In genomic region chr3:128342701-128343180, GRCh38 we compare ENCODE assay signal across 28 cellular contexts.
"Had no signal": no experiment of that assay in that cellular context is flagged by ENCODE, and none has a peak within 500 bp of the region (broad histone marks: within the 10 kb centered on the region; RNA-seq: fewer than 3 reads in every experiment).

No MANE protein-coding gene starts in this region.

- H3K4me1 Mint-ChIP-seq: activated CD4-positive, alpha-beta memory T cell treated with anti-CD3 and anti-CD28 coated beads, Interleukin-2, amount 10 ng/mL, durations not matched to agents 7 days and 5 days; activated CD4-positive, alpha-beta T cell treated with anti-CD3 and anti-CD28 coated beads, Interleukin-2, amount 10 ng/mL, durations not matched to agents 24 days and 14 days; activated naive CD8-positive, alpha-beta T cell treated with anti-CD3 and anti-CD28 coated beads, Interleukin-2, amount 50 U/mL, for 24 hours had no signal

- H3K4me3 ChIP-seq: breast epithelium, esophagus squamous epithelium, heart right ventricle, skin epidermis, stomach, thyroid gland, upper lobe of right lung had no signal

- ATAC-seq: naive thymus-derived CD4-positive, alpha-beta T cell; stimulated activated naive B cell treated with anti-CD40 and anti-IgM and Interleukin-4, amounts not matched to agents 10 μg/mL and 1 μg/mL and 100 μg/mL, for 72 hours had no signal

- H3K27me3 ChIP-seq: breast epithelium, esophagus squamous epithelium, heart right ventricle, stomach, thyroid gland, upper lobe of right lung had no signal

- H2AFZ ChIP-seq: parathyroid adenoma had no signal

- DNase-seq: activated CD4-positive, alpha-beta memory T cell treated with anti-CD3 and anti-CD28 coated beads, Interleukin-2, amount 10 ng/mL, durations not matched to agents 7 days and 5 days; activated CD4-positive, alpha-beta T cell treated with anti-CD3 and anti-CD28 coated beads, Interleukin-2, amount 10 ng/mL, durations not matched to agents 24 days and 14 days; activated CD4-positive, CD25-positive, alpha-beta regulatory T cell treated with anti-CD3 and anti-CD28 coated beads, Interleukin-2, amount 50 U/mL, for 72 hours; activated CD8-positive, alpha-beta memory T cell treated with anti-CD3 and anti-CD28 coated beads, Interleukin-2, amount 50 U/mL, for 48 hours; activated naive CD8-positive, alpha-beta T cell treated with anti-CD3 and anti-CD28 coated beads, Interleukin-2, amount 50 U/mL, for 24 hours; activated T-cell treated with anti-CD3 and anti-CD28 coated beads, Interleukin-2, amount 50 U/mL, for 48 hours; amygdala; central memory CD4-positive, alpha-beta T cell; effector CD4-positive, alpha-beta T cell; esophagus squamous epithelium; foreskin melanocyte; heart right ventricle; left ventricle myocardium superior; midbrain; naive thymus-derived CD4-positive, alpha-beta T cell; occipital lobe; right cardiac atrium; stimulated activated CD4-positive, alpha-beta T cell treated with anti-CD3 and anti-CD28 coated beads, Interleukin-4, amount 100 ng/mL, for 24 hours; stimulated activated naive B cell treated with anti-CD40 and anti-IgM and Interleukin-4, amounts not matched to agents 10 μg/mL and 1 μg/mL and 100 μg/mL, for 72 hours; stomach; T-helper 9 cell; thyroid gland; upper lobe of right lung had no signal

- H3K9me3 ChIP-seq: breast epithelium, esophagus squamous epithelium, heart right ventricle, stomach, thyroid gland, upper lobe of right lung had no signal

- H3K4me1 ChIP-seq: breast epithelium, thyroid gland, upper lobe of right lung had no signal

- H3K9ac ChIP-seq: parathyroid adenoma had no signal

- H3K27me3 Mint-ChIP-seq: activated CD4-positive, alpha-beta memory T cell treated with anti-CD3 and anti-CD28 coated beads, Interleukin-2, amount 10 ng/mL, durations not matched to agents 7 days and 5 days; activated CD4-positive, alpha-beta T cell treated with anti-CD3 and anti-CD28 coated beads, Interleukin-2, amount 10 ng/mL, durations not matched to agents 24 days and 14 days; activated naive CD4-positive, alpha-beta T cell treated with anti-CD3 and anti-CD28 coated beads, Interleukin-2, amount 50 U/mL, for 24 hours; activated naive CD8-positive, alpha-beta T cell treated with anti-CD3 and anti-CD28 coated beads, Interleukin-2, amount 50 U/mL, for 24 hours; naive thymus-derived CD4-positive, alpha-beta T cell; stimulated activated naive B cell treated with anti-CD40 and anti-IgM and Interleukin-4, amounts not matched to agents 10 μg/mL and 1 μg/mL and 100 μg/mL, for 72 hours had no signal

- H3K4me3 Mint-ChIP-seq: activated CD4-positive, alpha-beta memory T cell treated with anti-CD3 and anti-CD28 coated beads, Interleukin-2, amount 10 ng/mL, durations not matched to agents 7 days and 5 days; activated CD4-positive, alpha-beta T cell treated with anti-CD3 and anti-CD28 coated beads, Interleukin-2, amount 10 ng/mL, durations not matched to agents 24 days and 14 days; activated naive CD4-positive, alpha-beta T cell treated with anti-CD3 and anti-CD28 coated beads, Interleukin-2, amount 50 U/mL, for 24 hours; activated naive CD8-positive, alpha-beta T cell treated with anti-CD3 and anti-CD28 coated beads, Interleukin-2, amount 50 U/mL, for 24 hours; naive thymus-derived CD4-positive, alpha-beta T cell; stimulated activated naive B cell treated with anti-CD40 and anti-IgM and Interleukin-4, amounts not matched to agents 10 μg/mL and 1 μg/mL and 100 μg/mL, for 72 hours had no signal

- H3K27ac Mint-ChIP-seq: activated CD4-positive, alpha-beta memory T cell treated with anti-CD3 and anti-CD28 coated beads, Interleukin-2, amount 10 ng/mL, durations not matched to agents 7 days and 5 days; activated CD4-positive, alpha-beta T cell treated with anti-CD3 and anti-CD28 coated beads, Interleukin-2, amount 10 ng/mL, durations not matched to agents 24 days and 14 days; activated naive CD4-positive, alpha-beta T cell treated with anti-CD3 and anti-CD28 coated beads, Interleukin-2, amount 50 U/mL, for 24 hours; activated naive CD8-positive, alpha-beta T cell treated with anti-CD3 and anti-CD28 coated beads, Interleukin-2, amount 50 U/mL, for 24 hours; activated T-helper 2 cell treated with anti-CD3 and anti-CD28 coated beads, Interferon-gamma antibody, Interleukin-2, Interleukin-4, amounts not matched to agents 10 μg/mL and 5 μg/mL and 100 μg/mL, durations not matched to agents 14 hours and 24 hours and 36 hours; stimulated activated naive B cell treated with anti-CD40 and anti-IgM and Interleukin-4, amounts not matched to agents 10 μg/mL and 1 μg/mL and 100 μg/mL, for 72 hours had no signal

- H3K36me3 ChIP-seq: breast epithelium had no signal

- H3K27ac ChIP-seq: esophagus squamous epithelium, heart right ventricle, parathyroid adenoma, skin epidermis, thyroid gland, upper lobe of right lung had no signal

- H3K9me3 Mint-ChIP-seq: activated CD4-positive, alpha-beta memory T cell treated with anti-CD3 and anti-CD28 coated beads, Interleukin-2, amount 10 ng/mL, durations not matched to agents 7 days and 5 days; activated CD4-positive, alpha-beta T cell treated with anti-CD3 and anti-CD28 coated beads, Interleukin-2, amount 10 ng/mL, durations not matched to agents 24 days and 14 days; activated naive CD4-positive, alpha-beta T cell treated with anti-CD3 and anti-CD28 coated beads, Interleukin-2, amount 50 U/mL, for 24 hours; activated naive CD8-positive, alpha-beta T cell treated with anti-CD3 and anti-CD28 coated beads, Interleukin-2, amount 50 U/mL, for 24 hours; activated T-helper 2 cell treated with anti-CD3 and anti-CD28 coated beads, Interferon-gamma antibody, Interleukin-2, Interleukin-4, amounts not matched to agents 10 μg/mL and 5 μg/mL and 100 μg/mL, durations not matched to agents 14 hours and 24 hours and 36 hours; naive thymus-derived CD4-positive, alpha-beta T cell; stimulated activated naive B cell treated with anti-CD40 and anti-IgM and Interleukin-4, amounts not matched to agents 10 μg/mL and 1 μg/mL and 100 μg/mL, for 72 hours had no signal
